In genomic region chrX:100410901-100411801, GRCh38 we compare ENCODE assay signal across 9 cellular contexts. TPM values are rescaled to one million over a fixed set of nuclear protein-coding genes. Genes with fewer than 3 reads are reported as not detected.
DNase-seq lines count a peak whose midpoint lies in the region; ATAC-seq and TF ChIP-seq lines count a peak whose summit lies in the region.
"Had no signal": no experiment of that assay in that cellular context is flagged by ENCODE, and none has a peak within 500 bp of the region (broad histone marks: within the 10 kb centered on the region; RNA-seq: fewer than 3 reads in every experiment).

No MANE protein-coding gene starts in this region.

- H3K79me1 ChIP-seq in trophoblast cell (ENCODE audit: low read length), result no peaks in the 10 kb centered on the region

- H3K4me3 ChIP-seq in PC-3 (ENCODE audit: low read length), result peak overlapping the region; percentile 40; the same call in 1 of the 2 replicates
- H3K4me3 ChIP-seq in trophoblast cell (ENCODE audit: low read depth, low read length), result no peak overlapping the region
- no peak overlapping the region for H3K4me3 ChIP-seq in colonic mucosa

- WGBS in trophoblast cell (ENCODE audit: extremely low coverage, insufficient coverage, insufficient read length), result no CpG with 5 or more reads among the region's 53 CpGs

- no peaks in the 10 kb centered on the region for H3F3A ChIP-seq in PC-3 (ENCODE audit: low read length, unreplicated experiment)

- no peak for TF ChIP-seq CTCF in GM13976 (IDR thresholded peaks at IDR 0.05; ENCODE audit: borderline replicate concordance, control extremely low read depth, extremely low read depth, insufficient read depth, missing control alignments)
- no peak for TF ChIP-seq CTCF in PC-3 (conservative IDR thresholded peaks at IDR 0.05; ENCODE audit: low read depth, low read length)
- TF ChIP-seq CTCF in colonic mucosa (IDR thresholded peaks at IDR 0.05), result no peak

- intact Hi-C loops in PC-3 (cut with micrococcal nuclease) (loop anchor here (5.0 kb wide), 1 partner anchor 1109 kb away; no protein-coding TSS in a partner anchor), left cardiac atrium (cut with DNase I) (no loop called here), colonic mucosa (cut with DNase I) (no loop called here)

- no peak overlapping the region for H2AFZ ChIP-seq in PC-3 (ENCODE audit: low read length)
- H2AFZ ChIP-seq in trophoblast cell (ENCODE audit: insufficient read depth, low read length, poor library complexity), result peak overlapping the region; percentile 41

- H2BK5ac ChIP-seq in trophoblast cell (ENCODE audit: low read depth, low read length, poor library complexity), result no peak overlapping the region

- H3K4me1 ChIP-seq in PC-3 (ENCODE audit: insufficient read depth, low read length) (no peaks in the 10 kb centered on the region), trophoblast cell (ENCODE audit: control insufficient read depth in 1 of 2, insufficient read depth in 2 of 2, low read length in 2 of 2) (peaks cover 8 to 15% of the 10 kb centered on the region in 2 experiments), colonic mucosa (no peaks in the 10 kb centered on the region)

- H3K14ac ChIP-seq in trophoblast cell (ENCODE audit: low read length), result no peak overlapping the region

- H3K27ac ChIP-seq in PC-3 (ENCODE audit: low read length) (no peak overlapping the region), trophoblast cell (ENCODE audit: low read depth, low read length) (no peak overlapping the region), colonic mucosa (no peak overlapping the region)

- H3K36me3 ChIP-seq in PC-3 (ENCODE audit: low read depth, low read length), result no peaks in the 10 kb centered on the region
- H3K36me3 ChIP-seq in trophoblast cell (ENCODE audit: control insufficient read depth in 1 of 2, insufficient read depth in 2 of 2, low read length in 2 of 2), result no peaks in the 10 kb centered on the region
- H3K36me3 ChIP-seq in colonic mucosa, result no peaks in the 10 kb centered on the region

- in situ Hi-C loops in GM13976 (cut with MboI; ENCODE audit: low sequenced_read_pairs, unreplicated experiment), result no loop called here

- H3K18ac ChIP-seq in trophoblast cell (ENCODE audit: low read length), result no peak overlapping the region

- CTCF ChIA-PET in PC-3 (lab: Charles Lee), result interaction anchor here (0.7 kb wide), 1 partner anchor 43 kb away, joined by 3 read pairs; no protein-coding TSS in a partner anchor

- H2BK12ac ChIP-seq in trophoblast cell (ENCODE audit: low read length), result no peak overlapping the region

- no peaks in the 10 kb centered on the region for H3K9me3 ChIP-seq in PC-3 (ENCODE audit: low read length)
- peaks cover 13% of the 10 kb centered on the region for H3K9me3 ChIP-seq in trophoblast cell (ENCODE audit: insufficient read depth, low read depth, low read length)
- H3K9me3 ChIP-seq in colonic mucosa, result no peaks in the 10 kb centered on the region

- no peak overlapping the region for H3K23ac ChIP-seq in trophoblast cell (ENCODE audit: low read length)

- no TSS peak for BruUV-seq in PC-3 (replicated peaks; lab: Mats Ljungman, UMichigan)

- peak; percentile 7 for DNase-seq in GM13976 (ENCODE audit: low spot score)
- DNase-seq in PC-3, result no peak
- DNase-seq in left cardiac atrium, result peak; percentile 20
- DNase-seq in trophoblast cell, result no peak
- DNase-seq in middle frontal gyrus (ENCODE audit: extremely low spot score, low spot score), result no peak
- no peak for DNase-seq in colonic mucosa
- no peak for DNase-seq in NOMO-1 treated with DMSO at 0.1 percent for 48 hours (lab: John Stamatoyannopoulos, UW; ENCODE audit: unreplicated experiment)
- DNase-seq: EL had no signal

- H3K79me2 ChIP-seq in PC-3 (ENCODE audit: low read length) (no peaks in the 10 kb centered on the region), trophoblast cell (ENCODE audit: control insufficient read depth, insufficient read depth, low read length, poor library complexity) (no peaks in the 10 kb centered on the region)

- H2BK120ac ChIP-seq in trophoblast cell (ENCODE audit: insufficient read depth, low read length, poor library complexity), result no peak overlapping the region

- H3K27me3 ChIP-seq in PC-3 (ENCODE audit: low read length), result peaks cover 27% of the 10 kb centered on the region
- peaks cover 47% of the 10 kb centered on the region for H3K27me3 ChIP-seq in trophoblast cell (ENCODE audit: insufficient read depth, low read length)
- H3K27me3 ChIP-seq in colonic mucosa, result peaks cover 46% of the 10 kb centered on the region

- H2AK5ac ChIP-seq in trophoblast cell (ENCODE audit: low read length), result no peak overlapping the region

- H3K9ac ChIP-seq in PC-3 (ENCODE audit: low read length), result no peak overlapping the region
- H3K9ac ChIP-seq in trophoblast cell (ENCODE audit: low read length), result no peak overlapping the region
- no peak overlapping the region for H3K9ac ChIP-seq in colonic mucosa (ENCODE audit: low read depth in 2 of 2, low read length in 2 of 2)

- no peaks in the 10 kb centered on the region for H4K20me1 ChIP-seq in PC-3 (ENCODE audit: low read length)

- POLR2A ChIA-PET in PC-3 (lab: Charles Lee; ENCODE audit: unreplicated experiment), result no interaction called here

- no peak; the same call in 1 of the 2 replicates for ATAC-seq in PC-3
- no peak for ATAC-seq in left cardiac atrium
- no peak for ATAC-seq in HG03039 (IDR thresholded peaks at IDR 0.05; ENCODE audit: unreplicated experiment)

- H4K8ac ChIP-seq in trophoblast cell (ENCODE audit: low read depth, low read length), result no peak overlapping the region

- H4K91ac ChIP-seq in trophoblast cell (ENCODE audit: low read depth, low read length), result no peak overlapping the region

- H4K12ac ChIP-seq in trophoblast cell (ENCODE audit: low read depth, low read length), result no peak overlapping the region

- H3K9me2 ChIP-seq in PC-3 (replicated peaks; ENCODE audit: low read length), result no peaks in the 10 kb centered on the region

- H3K4ac ChIP-seq in trophoblast cell (ENCODE audit: low read depth, low read length), result no peak overlapping the region

- peak overlapping the region; percentile 48 for H3K4me2 ChIP-seq in PC-3 (ENCODE audit: low read length)
- peak overlapping the region; percentile 57 for H3K4me2 ChIP-seq in trophoblast cell (ENCODE audit: low read length)

RNA-seq across cellular contexts. Expression of gene PCDH19, which starts 1.1 kb away (rescaled TPM):
- total RNA-seq in PC-3 (2014; rRNA removed) (not detected in 2 replicates), left cardiac atrium (1 to 10 TPM in 1 of 2 donors, under 1 TPM in 1; 0.76 to 1.0 TPM), colonic mucosa (1 to 10 TPM in 1 of 2 donors, under 1 TPM in 1; 0.96 to 1.3 TPM)
- 2.3 and 2.5 TPM in 2 replicates for polyA plus RNA-seq in trophoblast cell (2013)

Comparison
In these comparisons a context has a peak if more than half of its experiments do, and no peak if none do; other contexts are left out.
1. DNase-seq: peak in GM13976 (single experiment) and left cardiac atrium (single experiment); none in PC-3 (single experiment), trophoblast cell (0 of 2), middle frontal gyrus (single experiment), colonic mucosa (single experiment) and NOMO-1 treated with DMSO at 0.1 percent for 48 hours (single experiment).